34 cellular contexts compared by ENCODE assay signal in the genomic region with DNA sequence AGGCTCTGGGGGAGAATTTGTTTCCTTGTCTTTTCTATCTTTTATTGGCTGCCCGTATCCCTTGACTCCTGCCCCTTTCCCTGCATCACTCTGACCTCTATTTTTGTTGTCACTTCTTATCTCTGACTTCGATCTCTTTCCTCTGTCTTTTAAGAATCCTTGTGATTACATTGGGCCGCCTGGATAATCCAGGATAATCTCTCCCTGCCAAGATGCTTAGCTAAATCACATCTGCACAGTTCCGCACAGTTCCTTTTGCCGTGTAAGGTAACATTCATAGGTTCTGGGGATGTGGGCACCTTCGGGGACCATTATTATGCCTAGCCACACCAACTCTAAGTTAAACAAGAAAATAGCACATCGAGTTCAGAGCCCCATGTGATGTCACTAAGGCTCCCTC.
"Had no signal": no experiment of that assay in that cellular context is flagged by ENCODE, and none has a peak within 500 bp of the region (broad histone marks: within the 10 kb centered on the region; RNA-seq: fewer than 3 reads in every experiment).

No MANE protein-coding gene starts in this region.

- H2AFZ ChIP-seq: PC-9 had no signal

- H3K4me3 Mint-ChIP-seq: activated CD4-positive, alpha-beta memory T cell treated with anti-CD3 and anti-CD28 coated beads, Interleukin-2, amount 10 ng/mL, durations not matched to agents 7 days and 5 days; activated CD8-positive, alpha-beta memory T cell treated with anti-CD3 and anti-CD28 coated beads, Interleukin-2, amount 10 ng/mL, durations not matched to agents 7 days and 5 days; activated naive CD4-positive, alpha-beta T cell treated with anti-CD3 and anti-CD28 coated beads, Interleukin-2, amount 50 U/mL, for 24 hours; activated naive CD8-positive, alpha-beta T cell treated with anti-CD3 and anti-CD28 coated beads, Interleukin-2, amount 10 ng/mL, durations not matched to agents 7 days and 5 days had no signal

- H3K4me2 ChIP-seq: PC-9 had no signal

- H3K9me3 ChIP-seq: ascending aorta had no signal

- DNase-seq: activated CD4-positive, alpha-beta memory T cell treated with anti-CD3 and anti-CD28 coated beads, Interleukin-2, amount 10 ng/mL, durations not matched to agents 7 days and 5 days; activated CD4-positive, alpha-beta T cell treated with anti-CD3 and anti-CD28 coated beads for 1 hour; activated CD4-positive, alpha-beta T cell treated with anti-CD3 and anti-CD28 coated beads for 48 hours; activated CD4-positive, CD25-positive, alpha-beta regulatory T cell; activated CD8-positive, alpha-beta memory T cell treated with anti-CD3 and anti-CD28 coated beads for 24 hours; activated CD8-positive, alpha-beta memory T cell treated with anti-CD3 and anti-CD28 coated beads, Interleukin-2, amount 10 ng/mL, durations not matched to agents 7 days and 5 days; activated gamma-delta T cell; activated naive CD4-positive, alpha-beta T cell treated with Interleukin-2 at 50 U/mL for 16 hours; activated naive CD8-positive, alpha-beta T cell treated with anti-CD3 and anti-CD28 coated beads, Interleukin-2, amount 10 ng/mL, durations not matched to agents 7 days and 5 days; activated T-cell treated with anti-CD3 and anti-CD28 coated beads, Interleukin-2, amount 50 U/mL, for 1 hour; amygdala; Kasumi-1; KG1; MG63; NCI-H1048; NCI-H1105 treated with DMSO at 0.1 percent for 48 hours; NCI-H1436; NCI-H1694 treated with DMSO at 0.1 percent for 48 hours; NCI-H2029; NCI-H345; NCI-H526 treated with DMSO at 0.1 percent for 48 hours; NCI-H774; NK-92 treated with Interleukin-12 subunit alpha and Interleukin-12 subunit beta, amount 100 ng/mL, for 24 hours; PC-9; Right ventricle myocardium superior; SW 1271; T-helper 1 cell; T-helper 2 cell; T-helper 9 cell had no signal

- H3K36me3 ChIP-seq: ascending aorta, cardiac muscle cell, MG63 had no signal

- H3K4me3 ChIP-seq: ascending aorta, cardiac muscle cell, MG63, PC-9 had no signal

- H3K27ac ChIP-seq: ascending aorta, cardiac muscle cell, PC-9, VCaP had no signal

- H3K27ac Mint-ChIP-seq: activated CD4-positive, alpha-beta memory T cell treated with anti-CD3 and anti-CD28 coated beads, Interleukin-2, amount 10 ng/mL, durations not matched to agents 7 days and 5 days; activated CD8-positive, alpha-beta memory T cell treated with anti-CD3 and anti-CD28 coated beads, Interleukin-2, amount 10 ng/mL, durations not matched to agents 7 days and 5 days; activated naive CD4-positive, alpha-beta T cell treated with anti-CD3 and anti-CD28 coated beads, Interleukin-2, amount 50 U/mL, for 24 hours; activated naive CD8-positive, alpha-beta T cell treated with anti-CD3 and anti-CD28 coated beads, Interleukin-2, amount 10 ng/mL, durations not matched to agents 7 days and 5 days; activated T-helper 2 cell treated with anti-CD3 and anti-CD28 coated beads, Interferon-gamma antibody, Interleukin-2, Interleukin-4, amounts not matched to agents 10 μg/mL and 5 μg/mL and 100 μg/mL, durations not matched to agents 14 hours and 24 hours and 36 hours had no signal

- H3K27me3 Mint-ChIP-seq: activated CD4-positive, alpha-beta memory T cell treated with anti-CD3 and anti-CD28 coated beads, Interleukin-2, amount 10 ng/mL, durations not matched to agents 7 days and 5 days; activated CD8-positive, alpha-beta memory T cell treated with anti-CD3 and anti-CD28 coated beads, Interleukin-2, amount 10 ng/mL, durations not matched to agents 7 days and 5 days; activated naive CD4-positive, alpha-beta T cell treated with anti-CD3 and anti-CD28 coated beads, Interleukin-2, amount 50 U/mL, for 24 hours had no signal

- H3K27me3 ChIP-seq: ascending aorta, cardiac muscle cell, MG63 had no signal

- H3K9me3 Mint-ChIP-seq: activated CD4-positive, alpha-beta memory T cell treated with anti-CD3 and anti-CD28 coated beads, Interleukin-2, amount 10 ng/mL, durations not matched to agents 7 days and 5 days; activated naive CD8-positive, alpha-beta T cell treated with anti-CD3 and anti-CD28 coated beads, Interleukin-2, amount 10 ng/mL, durations not matched to agents 7 days and 5 days had no signal

- H3K4me1 Mint-ChIP-seq: activated CD4-positive, alpha-beta memory T cell treated with anti-CD3 and anti-CD28 coated beads, Interleukin-2, amount 10 ng/mL, durations not matched to agents 7 days and 5 days; activated CD8-positive, alpha-beta memory T cell treated with anti-CD3 and anti-CD28 coated beads, Interleukin-2, amount 10 ng/mL, durations not matched to agents 7 days and 5 days; activated naive CD4-positive, alpha-beta T cell treated with anti-CD3 and anti-CD28 coated beads, Interleukin-2, amount 50 U/mL, for 24 hours; activated naive CD8-positive, alpha-beta T cell treated with anti-CD3 and anti-CD28 coated beads, Interleukin-2, amount 10 ng/mL, durations not matched to agents 7 days and 5 days had no signal

- H3K4me1 ChIP-seq: ascending aorta had no signal

- H3K36me3 Mint-ChIP-seq: activated CD8-positive, alpha-beta memory T cell treated with anti-CD3 and anti-CD28 coated beads, Interleukin-2, amount 10 ng/mL, durations not matched to agents 7 days and 5 days; activated naive CD8-positive, alpha-beta T cell treated with anti-CD3 and anti-CD28 coated beads, Interleukin-2, amount 10 ng/mL, durations not matched to agents 7 days and 5 days had no signal
